ENCODE assay signal across 18 cellular contexts in genomic region chr12:76674669-76675315, GRCh38.
A peak's percentile ranks its signal among the peaks of the same experiment; 100 is the strongest.
DNase-seq lines count a peak whose midpoint lies in the region; ATAC-seq, FAIRE-seq and TF ChIP-seq lines count a peak whose summit lies in the region.
"Had no signal": no experiment of that assay in that cellular context is flagged by ENCODE, and none has a peak within 500 bp of the region (broad histone marks: within the 10 kb centered on the region; RNA-seq: fewer than 3 reads in every experiment).

No MANE protein-coding gene starts in this region.

- no peak overlapping the region for H3K27ac ChIP-seq in MM.1S (ENCODE audit: low read length)

- H3K9me3 Mint-ChIP-seq in activated naive CD8-positive, alpha-beta T cell treated with anti-CD3 and anti-CD28 coated beads, Interleukin-2, amount 10 ng/mL, durations not matched to agents 7 days and 5 days: peaks cover 2% of the 10 kb centered on the region
- H3K9me3 Mint-ChIP-seq in activated naive CD8-positive, alpha-beta T cell treated with anti-CD3 and anti-CD28 coated beads, Interleukin-2, amount 50 U/mL, for 24 hours: no peaks in the 10 kb centered on the region
- H3K9me3 Mint-ChIP-seq in activated T-helper 17 cell treated with anti-CD3 and anti-CD28 coated beads, Interleukin-2, amount 50 U/mL, for 72 hours: no peaks in the 10 kb centered on the region
- H3K9me3 Mint-ChIP-seq: CD4-positive, CD25-positive, alpha-beta regulatory T cell had no signal

- no peaks in the 10 kb centered on the region for H3K9me2 ChIP-seq in MM.1S (replicated peaks; ENCODE audit: insufficient read depth, low read length)

- H3K4me2 ChIP-seq in MM.1S (ENCODE audit: low read depth, low read length): no peak overlapping the region

- H3K27me3 Mint-ChIP-seq in activated naive CD8-positive, alpha-beta T cell treated with anti-CD3 and anti-CD28 coated beads, Interleukin-2, amount 10 ng/mL, durations not matched to agents 7 days and 5 days: peaks cover 4% of the 10 kb centered on the region
- H3K27me3 Mint-ChIP-seq in activated naive CD8-positive, alpha-beta T cell treated with anti-CD3 and anti-CD28 coated beads, Interleukin-2, amount 50 U/mL, for 24 hours: no peaks in the 10 kb centered on the region
- H3K27me3 Mint-ChIP-seq in activated T-helper 17 cell treated with anti-CD3 and anti-CD28 coated beads, Interleukin-2, amount 50 U/mL, for 72 hours: no peaks in the 10 kb centered on the region
- H3K27me3 Mint-ChIP-seq: CD4-positive, CD25-positive, alpha-beta regulatory T cell had no signal

- no peaks in the 10 kb centered on the region for H3K36me3 Mint-ChIP-seq in activated naive CD8-positive, alpha-beta T cell treated with anti-CD3 and anti-CD28 coated beads, Interleukin-2, amount 10 ng/mL, durations not matched to agents 7 days and 5 days
- no peaks in the 10 kb centered on the region for H3K36me3 Mint-ChIP-seq in activated naive CD8-positive, alpha-beta T cell treated with anti-CD3 and anti-CD28 coated beads, Interleukin-2, amount 50 U/mL, for 24 hours (ENCODE audit: low read depth)
- no peaks in the 10 kb centered on the region for H3K36me3 Mint-ChIP-seq in activated T-helper 17 cell treated with anti-CD3 and anti-CD28 coated beads, Interleukin-2, amount 50 U/mL, for 72 hours (ENCODE audit: low read depth)
- H3K36me3 Mint-ChIP-seq: CD4-positive, CD25-positive, alpha-beta regulatory T cell had no signal

- H3K79me2 ChIP-seq in MM.1S (ENCODE audit: low read length): no peaks in the 10 kb centered on the region

- H3K4me1 ChIP-seq in mucosa of descending colon (ENCODE audit: low read depth): no peaks in the 10 kb centered on the region
- H3K4me1 ChIP-seq in MM.1S (ENCODE audit: low read length): no peaks in the 10 kb centered on the region

- TF ChIP-seq CTCF in NB4 (IDR thresholded peaks at IDR 0.05; ENCODE audit: low read depth, low read length) (no peak), mucosa of descending colon (IDR thresholded peaks at IDR 0.05) (no peak), MM.1S (IDR thresholded peaks at IDR 0.05; ENCODE audit: low read length) (no peak)

- intact Hi-C loops in mucosa of descending colon (cut with DNase I, micrococcal nuclease): no loop called here

- POLR2A ChIA-PET in activated naive CD8-positive, alpha-beta T cell treated with anti-CD3 and anti-CD28 coated beads, Interleukin-2, amount 10 ng/mL, durations not matched to agents 7 days and 5 days (lab: Charles Lee): no interaction called here

- no peak for FAIRE-seq in urothelium cell line (lab: Jason Lieb, UNC)
- FAIRE-seq: D721Med, HepG2 had no signal

- H3K27ac Mint-ChIP-seq in activated naive CD8-positive, alpha-beta T cell treated with anti-CD3 and anti-CD28 coated beads, Interleukin-2, amount 10 ng/mL, durations not matched to agents 7 days and 5 days: no peak overlapping the region
- H3K27ac Mint-ChIP-seq in activated naive CD8-positive, alpha-beta T cell treated with anti-CD3 and anti-CD28 coated beads, Interleukin-2, amount 50 U/mL, for 24 hours: no peak overlapping the region
- no peak overlapping the region for H3K27ac Mint-ChIP-seq in activated T-helper 17 cell treated with anti-CD3 and anti-CD28 coated beads, Interleukin-2, amount 50 U/mL, for 72 hours
- H3K27ac Mint-ChIP-seq: CD4-positive, CD25-positive, alpha-beta regulatory T cell had no signal

- no peak for DNase-seq in activated naive CD8-positive, alpha-beta T cell treated with anti-CD3 and anti-CD28 coated beads, Interleukin-2, amount 10 ng/mL, durations not matched to agents 7 days and 5 days
- DNase-seq in activated naive CD8-positive, alpha-beta T cell treated with anti-CD3 and anti-CD28 coated beads, Interleukin-2, amount 50 U/mL, for 24 hours: no peak
- DNase-seq in NB4 (ENCODE audit: low read depth): peak; percentile 16
- no peak for DNase-seq in mucosa of descending colon
- no peak for DNase-seq in urothelium cell line (ENCODE audit: low spot score)
- no peak for DNase-seq in MM.1S
- DNase-seq: ACHN; CD4-positive, CD25-positive, alpha-beta regulatory T cell; DMS79 treated with DMSO at 0.1 percent for 48 hours; GF-D8; GOT3; NCI-H1048; NCI-H2107; NCI-H774; SIG-M5 had no signal

- H3K4me3 ChIP-seq in NB4 (ENCODE audit: low read depth, low read length) (no peak overlapping the region), mucosa of descending colon (no peak overlapping the region), MM.1S (ENCODE audit: low read length) (no peak overlapping the region)

- no peaks in the 10 kb centered on the region for H4K20me1 ChIP-seq in MM.1S (ENCODE audit: insufficient read depth, low read length)

- no peak for TF ChIP-seq POLR2A in NB4 (IDR thresholded peaks at IDR 0.05; ENCODE audit: extremely low read depth, insufficient read length)

- no peak overlapping the region for H3K9ac ChIP-seq in MM.1S (ENCODE audit: low read length)

- no peak overlapping the region for H3K4me3 Mint-ChIP-seq in activated naive CD8-positive, alpha-beta T cell treated with anti-CD3 and anti-CD28 coated beads, Interleukin-2, amount 10 ng/mL, durations not matched to agents 7 days and 5 days
- H3K4me3 Mint-ChIP-seq in activated naive CD8-positive, alpha-beta T cell treated with anti-CD3 and anti-CD28 coated beads, Interleukin-2, amount 50 U/mL, for 24 hours: no peak overlapping the region
- H3K4me3 Mint-ChIP-seq in activated T-helper 17 cell treated with anti-CD3 and anti-CD28 coated beads, Interleukin-2, amount 50 U/mL, for 72 hours: no peak overlapping the region
- H3K4me3 Mint-ChIP-seq: CD4-positive, CD25-positive, alpha-beta regulatory T cell had no signal

- H3K9me3 ChIP-seq in mucosa of descending colon (no peaks in the 10 kb centered on the region), MM.1S (replicated peaks; ENCODE audit: insufficient read depth, low read length) (no peaks in the 10 kb centered on the region)

- peak; percentile 47 for ATAC-seq in activated naive CD8-positive, alpha-beta T cell treated with anti-CD3 and anti-CD28 coated beads, Interleukin-2, amount 10 ng/mL, durations not matched to agents 7 days and 5 days (ENCODE audit: low read depth)
- no peak for ATAC-seq in activated naive CD8-positive, alpha-beta T cell treated with anti-CD3 and anti-CD28 coated beads, Interleukin-2, amount 50 U/mL, for 24 hours
- peak; percentile 45 for ATAC-seq in activated T-helper 17 cell treated with anti-CD3 and anti-CD28 coated beads, Interleukin-2, amount 50 U/mL, for 72 hours (replicated peaks)
- no peak for ATAC-seq in mucosa of descending colon
- ATAC-seq: HepG2 had no signal

- no peak overlapping the region for H2AFZ ChIP-seq in MM.1S (ENCODE audit: low read length)

- no peaks in the 10 kb centered on the region for H3K4me1 Mint-ChIP-seq in activated naive CD8-positive, alpha-beta T cell treated with anti-CD3 and anti-CD28 coated beads, Interleukin-2, amount 10 ng/mL, durations not matched to agents 7 days and 5 days
- no peaks in the 10 kb centered on the region for H3K4me1 Mint-ChIP-seq in activated naive CD8-positive, alpha-beta T cell treated with anti-CD3 and anti-CD28 coated beads, Interleukin-2, amount 50 U/mL, for 24 hours
- H3K4me1 Mint-ChIP-seq in activated T-helper 17 cell treated with anti-CD3 and anti-CD28 coated beads, Interleukin-2, amount 50 U/mL, for 72 hours: no peaks in the 10 kb centered on the region
- H3K4me1 Mint-ChIP-seq: CD4-positive, CD25-positive, alpha-beta regulatory T cell had no signal

- H3F3A ChIP-seq in MM.1S (ENCODE audit: insufficient read depth, low read length): no peaks in the 10 kb centered on the region

- H3K27me3 ChIP-seq in MM.1S (replicated peaks; ENCODE audit: insufficient read depth, low read length): no peaks in the 10 kb centered on the region

- H3K36me3 ChIP-seq in mucosa of descending colon (ENCODE audit: low read depth) (no peaks in the 10 kb centered on the region), MM.1S (replicated peaks; ENCODE audit: insufficient read depth, low read length) (no peaks in the 10 kb centered on the region)

Comparison
In these comparisons a context has a peak if more than half of its experiments do, and no peak if none do; other contexts are left out.
1. ATAC-seq: peak in activated naive CD8-positive, alpha-beta T cell treated with anti-CD3 and anti-CD28 coated beads, Interleukin-2, amount 10 ng/mL, durations not matched to agents 7 days and 5 days (single experiment) and activated T-helper 17 cell treated with anti-CD3 and anti-CD28 coated beads, Interleukin-2, amount 50 U/mL, for 72 hours (single experiment); none in activated naive CD8-positive, alpha-beta T cell treated with anti-CD3 and anti-CD28 coated beads, Interleukin-2, amount 50 U/mL, for 24 hours (single experiment) and mucosa of descending colon (single experiment).